ENCODE assay signal across 7 cellular contexts in genomic region chr19:37292998-37293939, GRCh38.
DNase-seq lines count a peak whose midpoint lies in the region; ATAC-seq and TF ChIP-seq lines count a peak whose summit lies in the region.
"Not testable (repeated sequence)": the region's sequence is repeated elsewhere in the genome, so short reads cannot be mapped to it uniquely, and the experiment has no call there.

No MANE protein-coding gene starts in this region.

- H3K36me3 ChIP-seq in lower lobe of right lung = not testable (repeated sequence)

- H3K4me3 ChIP-seq in lower lobe of right lung = not testable (repeated sequence)

- not testable (repeated sequence) for H3K4me1 ChIP-seq in lower lobe of right lung

- not testable (repeated sequence) for H3K27me3 ChIP-seq in lower lobe of right lung (ENCODE audit: low read depth)

- intact Hi-C loops in cardiac septum (cut with DNase I); lower lobe of right lung (cut with DNase I): not testable (repeated sequence)

- H3K27ac ChIP-seq in lower lobe of right lung = not testable (repeated sequence)

- not testable (repeated sequence) for TF ChIP-seq CTCF in lower lobe of right lung (IDR thresholded peaks at IDR 0.05); progenitor cell of endocrine pancreas (IDR thresholded peaks at IDR 0.05; ENCODE audit: unreplicated experiment)

- not testable (repeated sequence) for H3K36me3 Mint-ChIP-seq in T-helper 17 cell (ENCODE audit: low read depth); activated CD8-positive, alpha-beta memory T cell treated with anti-CD3 and anti-CD28 coated beads, Interleukin-2, amount 10 ng/mL, durations not matched to agents 7 days and 5 days; activated naive CD4-positive, alpha-beta T cell treated with anti-CD3 and anti-CD28 coated beads, Interleukin-2, amount 10 ng/mL, durations not matched to agents 7 days and 5 days; progenitor cell of endocrine pancreas (ENCODE audit: insufficient read depth)

- not testable (repeated sequence) for H3K9me3 ChIP-seq in T-helper 17 cell (ENCODE audit: control insufficient read depth, low read length, poor library complexity, severe bottlenecking)
- peaks cover 12% of the 10 kb centered on the region for H3K9me3 ChIP-seq in lower lobe of right lung

- not testable (repeated sequence) for H3K27ac Mint-ChIP-seq in T-helper 17 cell; activated CD8-positive, alpha-beta memory T cell treated with anti-CD3 and anti-CD28 coated beads, Interleukin-2, amount 10 ng/mL, durations not matched to agents 7 days and 5 days; activated naive CD4-positive, alpha-beta T cell treated with anti-CD3 and anti-CD28 coated beads, Interleukin-2, amount 10 ng/mL, durations not matched to agents 7 days and 5 days
- H3K27ac Mint-ChIP-seq in progenitor cell of endocrine pancreas = peak overlapping the region; percentile 12

- not testable (repeated sequence) for H3K9me3 Mint-ChIP-seq in activated CD8-positive, alpha-beta memory T cell treated with anti-CD3 and anti-CD28 coated beads, Interleukin-2, amount 10 ng/mL, durations not matched to agents 7 days and 5 days (ENCODE audit: low read depth); activated naive CD4-positive, alpha-beta T cell treated with anti-CD3 and anti-CD28 coated beads, Interleukin-2, amount 10 ng/mL, durations not matched to agents 7 days and 5 days; progenitor cell of endocrine pancreas (ENCODE audit: low read depth)

- CTCF ChIA-PET in activated CD8-positive, alpha-beta memory T cell treated with anti-CD3 and anti-CD28 coated beads, Interleukin-2, amount 10 ng/mL, durations not matched to agents 7 days and 5 days (lab: Charles Lee); activated naive CD4-positive, alpha-beta T cell treated with anti-CD3 and anti-CD28 coated beads, Interleukin-2, amount 10 ng/mL, durations not matched to agents 7 days and 5 days (lab: Charles Lee): not testable (repeated sequence)

- DNase-seq in T-helper 17 cell (peak in 2 of 3 donors; percentile 29 to 41), cardiac septum (ENCODE audit: low spot score) (peak; percentile 91), lower lobe of right lung (peak; percentile 81), progenitor cell of endocrine pancreas (ENCODE audit: low spot score, unreplicated experiment) (peak; percentile 27)
- DNase-seq in activated CD8-positive, alpha-beta memory T cell treated with anti-CD3 and anti-CD28 coated beads, Interleukin-2, amount 10 ng/mL, durations not matched to agents 7 days and 5 days = peak; percentile 59
- DNase-seq in activated naive CD4-positive, alpha-beta T cell treated with anti-CD3 and anti-CD28 coated beads, Interleukin-2, amount 10 ng/mL, durations not matched to agents 7 days and 5 days = peak; percentile 21
- peak; percentile 30 for DNase-seq in stimulated activated CD8-positive, alpha-beta memory T cell treated with anti-CD3 and anti-CD28 coated beads, Interleukin-15, amount 100 ng/mL, for 24 hours (ENCODE audit: low read depth)

- not testable (repeated sequence) for H3K4me1 Mint-ChIP-seq in T-helper 17 cell; activated CD8-positive, alpha-beta memory T cell treated with anti-CD3 and anti-CD28 coated beads, Interleukin-2, amount 10 ng/mL, durations not matched to agents 7 days and 5 days; activated naive CD4-positive, alpha-beta T cell treated with anti-CD3 and anti-CD28 coated beads, Interleukin-2, amount 10 ng/mL, durations not matched to agents 7 days and 5 days; progenitor cell of endocrine pancreas (ENCODE audit: low read depth)

- ATAC-seq in T-helper 17 cell; activated CD8-positive, alpha-beta memory T cell treated with anti-CD3 and anti-CD28 coated beads, Interleukin-2, amount 10 ng/mL, durations not matched to agents 7 days and 5 days; lower lobe of right lung: not testable (repeated sequence)

- H3K27me3 Mint-ChIP-seq in T-helper 17 cell; activated CD8-positive, alpha-beta memory T cell treated with anti-CD3 and anti-CD28 coated beads, Interleukin-2, amount 10 ng/mL, durations not matched to agents 7 days and 5 days; activated naive CD4-positive, alpha-beta T cell treated with anti-CD3 and anti-CD28 coated beads, Interleukin-2, amount 10 ng/mL, durations not matched to agents 7 days and 5 days; progenitor cell of endocrine pancreas: not testable (repeated sequence)

- H3K4me3 Mint-ChIP-seq in T-helper 17 cell; activated CD8-positive, alpha-beta memory T cell treated with anti-CD3 and anti-CD28 coated beads, Interleukin-2, amount 10 ng/mL, durations not matched to agents 7 days and 5 days; activated naive CD4-positive, alpha-beta T cell treated with anti-CD3 and anti-CD28 coated beads, Interleukin-2, amount 10 ng/mL, durations not matched to agents 7 days and 5 days; progenitor cell of endocrine pancreas (ENCODE audit: low read depth): not testable (repeated sequence)

Comparison
In these comparisons a context has a peak if more than half of its experiments do, and no peak if none do; other contexts are left out.
1. DNase-seq: peak in every context shown above with its lines; median percentile 91 in cardiac septum; 81 in lower lobe of right lung; 59 in activated CD8-positive, alpha-beta memory T cell treated with anti-CD3 and anti-CD28 coated beads, Interleukin-2, amount 10 ng/mL, durations not matched to agents 7 days and 5 days; 35 in T-helper 17 cell; 30 in stimulated activated CD8-positive, alpha-beta memory T cell treated with anti-CD3 and anti-CD28 coated beads, Interleukin-15, amount 100 ng/mL, for 24 hours; 27 in progenitor cell of endocrine pancreas; 21 in activated naive CD4-positive, alpha-beta T cell treated with anti-CD3 and anti-CD28 coated beads, Interleukin-2, amount 10 ng/mL, durations not matched to agents 7 days and 5 days.